In genomic region chr7:122316467-122317394, GRCh38 we compare ENCODE assay signal across 12 cellular contexts. TPM values are rescaled to one million over a fixed set of nuclear protein-coding genes. Genes with fewer than 3 reads are reported as not detected.
A peak's percentile ranks its signal among the peaks of the same experiment; 100 is the strongest.
DNase-seq lines count a peak whose midpoint lies in the region; ATAC-seq and TF ChIP-seq lines count a peak whose summit lies in the region.
"Had no signal": no experiment of that assay in that cellular context is flagged by ENCODE, and none has a peak within 500 bp of the region (broad histone marks: within the 10 kb centered on the region; RNA-seq: fewer than 3 reads in every experiment).

No MANE protein-coding gene starts in this region.

- H3K4me3 ChIP-seq in SK-N-SH (ENCODE audit: low read depth in 2 of 2, low read length in 1 of 2): no peak overlapping the region
- H3K4me3 ChIP-seq in duodenal mucosa (ENCODE audit: low read depth in 1 of 2, low read length in 2 of 2): peak overlapping the region; percentile 32 to 40
- H3K4me3 ChIP-seq in right lobe of liver: peak overlapping the region; percentile 29 to 47 (median 35)
- peak overlapping the region; percentile 8 for H3K4me3 ChIP-seq in thoracic aorta

- H3K79me2 ChIP-seq in SK-N-SH (ENCODE audit: insufficient read depth): no peaks in the 10 kb centered on the region

- no peak for TF ChIP-seq CTCF in SK-N-SH (IDR thresholded peaks at IDR 0.05)
- no peak for TF ChIP-seq CTCF in right lobe of liver (IDR thresholded peaks at IDR 0.05)
- no peak for TF ChIP-seq CTCF in thoracic aorta (IDR thresholded peaks at IDR 0.05)

- H3F3A ChIP-seq in SK-N-SH (replicated peaks; ENCODE audit: insufficient read depth): no peaks in the 10 kb centered on the region

- POLR2A ChIA-PET in SK-N-SH (lab: Yijun Ruan, JAX): no interaction called here

- no peak for TF ChIP-seq RAD21 in SK-N-SH (IDR thresholded peaks at IDR 0.05; ENCODE audit: low read length)

- H3K4me1 ChIP-seq in SK-N-SH (ENCODE audit: control insufficient read depth in 1 of 2, insufficient read depth in 2 of 2, low read depth in 1 of 2, low read length in 1 of 2): peaks cover 0 to 5% of the 10 kb centered on the region in 2 experiments; a peak in 1 of 4 replicates
- peaks cover 0 to 1% of the 10 kb centered on the region in 2 donors for H3K4me1 ChIP-seq in duodenal mucosa (ENCODE audit: control insufficient read depth in 1 of 2, insufficient read depth in 2 of 2, low read length in 2 of 2)
- peaks cover 0 to 12% (median 5%) of the 10 kb centered on the region in 4 donors for H3K4me1 ChIP-seq in right lobe of liver
- H3K4me1 ChIP-seq in thoracic aorta (ENCODE audit: control insufficient read depth in 1 of 2, low read depth in 2 of 2): peaks cover 3 to 17% of the 10 kb centered on the region in 2 donors

- WGBS in SK-N-SH (ENCODE audit: low lambda C conversion rate): 9% methylated on average over 60 of the region's 71 CpGs
- 3% methylated on average over 33 of the region's 71 CpGs for WGBS in right lobe of liver (ENCODE audit: insufficient coverage, low coverage, low lambda C conversion rate, missing lambda C conversion rate)

- no peak for TF ChIP-seq POLR2A in right lobe of liver (IDR thresholded peaks at IDR 0.05)

- H3K9ac ChIP-seq in SK-N-SH (no peak overlapping the region), duodenal mucosa (ENCODE audit: low read depth in 1 of 2, low read length in 2 of 2) (no peak overlapping the region)

- intact Hi-C loops in right lobe of liver (cut with DNase I): no loop called here

- DNase-seq in SK-N-SH (no peak), right lobe of liver (peak; percentile 62 to 69 (median 64)), thoracic aorta (ENCODE audit: low spot score) (no peak), NCI-H2107 (lab: John Stamatoyannopoulos, UW) (no peak)
- DNase-seq: activated CD4-positive, alpha-beta T cell treated with anti-CD3 and anti-CD28 coated beads, Interleukin-2, amount 50 U/mL, for 48 hours; activated gamma-delta T cell treated with Interleukin-2 at 50 U/mL for 16 hours; Karpas-422; NCI-H2081 treated with DMSO at 0.1 percent for 48 hours had no signal

- no peak overlapping the region for H3K4me2 ChIP-seq in SK-N-SH

- CTCF ChIA-PET in SK-N-SH (lab: Yijun Ruan, JAX): interaction anchor here (0.6 kb wide), 1 partner anchor 44 kb away, joined by 4 read pairs; no protein-coding TSS in a partner anchor

- no peak for TF ChIP-seq EP300 in SK-N-SH (IDR thresholded peaks at IDR 0.05; ENCODE audit: borderline replicate concordance in 1 of 2, low read depth in 1 of 2, low read length in 1 of 2)

- H3K9me2 ChIP-seq in SK-N-SH: no peaks in the 10 kb centered on the region

- no peak overlapping the region for H3K27ac ChIP-seq in SK-N-SH (ENCODE audit: low read depth in 2 of 2, low read length in 1 of 2)
- no peak overlapping the region for H3K27ac ChIP-seq in duodenal mucosa (ENCODE audit: low read depth, low read length)
- H3K27ac ChIP-seq in right lobe of liver: no peak overlapping the region
- H3K27ac ChIP-seq in thoracic aorta: no peak overlapping the region

- H4K20me1 ChIP-seq in SK-N-SH (ENCODE audit: insufficient read depth): no peaks in the 10 kb centered on the region

- H3K36me3 ChIP-seq in SK-N-SH (replicated peaks in 1 of 2; ENCODE audit: control insufficient read depth in 1 of 2, insufficient read depth in 2 of 2, low read length in 1 of 2): no peaks in the 10 kb centered on the region
- no peaks in the 10 kb centered on the region for H3K36me3 ChIP-seq in duodenal mucosa (ENCODE audit: control insufficient read depth in 1 of 2, insufficient read depth in 2 of 2, low read length in 2 of 2)
- no peaks in the 10 kb centered on the region for H3K36me3 ChIP-seq in right lobe of liver
- H3K36me3 ChIP-seq in thoracic aorta: no peaks in the 10 kb centered on the region

- H3K27me3 ChIP-seq in SK-N-SH (ENCODE audit: insufficient read depth) (peaks cover 65% of the 10 kb centered on the region), duodenal mucosa (ENCODE audit: control insufficient read depth in 1 of 2, insufficient read depth in 2 of 2, low read length in 2 of 2) (peaks cover 45 to 49% of the 10 kb centered on the region in 2 donors), right lobe of liver (peaks cover 0 to 28% of the 10 kb centered on the region in 2 donors), thoracic aorta (replicated peaks; ENCODE audit: insufficient read depth) (no peaks in the 10 kb centered on the region)

- H3K9me3 ChIP-seq in SK-N-SH: no peaks in the 10 kb centered on the region
- H3K9me3 ChIP-seq in duodenal mucosa (ENCODE audit: control insufficient read depth in 1 of 2, low read length in 2 of 2): no peaks in the 10 kb centered on the region
- no peaks in the 10 kb centered on the region for H3K9me3 ChIP-seq in right lobe of liver
- no peaks in the 10 kb centered on the region for H3K9me3 ChIP-seq in thoracic aorta

- peak; percentile 36 for ATAC-seq in SK-N-SH treated with all-trans-retinoic acid at 6 μM for 48 hours
- ATAC-seq in right lobe of liver: peak; percentile 94 to 98 (median 96)
- ATAC-seq in thoracic aorta (ENCODE audit: insufficient number of reproducible peaks, low FRiP score, low read depth): peak; percentile 27
- ATAC-seq in HG03039 (IDR thresholded peaks at IDR 0.05; ENCODE audit: unreplicated experiment): no peak
- no peak for ATAC-seq in HG03432 (IDR thresholded peaks at IDR 0.05; ENCODE audit: unreplicated experiment)

- no peak overlapping the region for H2AFZ ChIP-seq in SK-N-SH (ENCODE audit: low read depth)

TF ChIP-seq in SK-N-SH treated with all-trans-retinoic acid at 6 μM for 48 hours, 23 proteins besides CTCF, POLR2A, EP300 and RAD21:
- TF ChIP-seq CSRNP3 (CRISPR knock-in tag; IDR thresholded peaks at IDR 0.05) (no peak), OSR1 (CRISPR knock-in tag; IDR thresholded peaks at IDR 0.05) (no peak), PPARA (CRISPR knock-in tag; IDR thresholded peaks at IDR 0.05; ENCODE audit: borderline replicate concordance) (no peak), BACH2 (CRISPR knock-in tag; IDR thresholded peaks at IDR 0.05; ENCODE audit: borderline replicate concordance) (no peak), ARNTL (CRISPR knock-in tag; IDR thresholded peaks at IDR 0.05; ENCODE audit: borderline replicate concordance, low read depth) (no peak), ZFP3 (CRISPR knock-in tag; IDR thresholded peaks at IDR 0.05) (no peak), ZC3H10 (CRISPR knock-in tag; IDR thresholded peaks at IDR 0.05) (no peak), ZNF8 (CRISPR knock-in tag; IDR thresholded peaks at IDR 0.05) (no peak), TOX (CRISPR knock-in tag; IDR thresholded peaks at IDR 0.05; ENCODE audit: borderline replicate concordance) (no peak)

TF ChIP-seq in SK-N-SH, 30 proteins besides CTCF, POLR2A, EP300 and RAD21:
- TF ChIP-seq NRF1 (IDR thresholded peaks at IDR 0.05; ENCODE audit: low read depth, low read length) (no peak), GATA2 (CRISPR knock-in tag; IDR thresholded peaks at IDR 0.05) (no peak), FOXM1 (IDR thresholded peaks at IDR 0.05; ENCODE audit: low read depth) (no peak)

RNA-seq across cellular contexts. Expression of gene FEZF1, which starts 12.2 kb away (rescaled TPM):
- not detected in 2 replicates for polyA plus RNA-seq in SK-N-SH (2012; rRNA removed)
- not detected in 2 replicates for polyA plus RNA-seq in SK-N-SH (2012; cell fraction: cytosol; rRNA removed)
- not detected in 2 replicates for polyA plus RNA-seq in SK-N-SH (2012; cell fraction: nucleus; rRNA removed)
- not detected for total RNA-seq in right lobe of liver
- not detected for total RNA-seq in thoracic aorta

Comparison
In these comparisons a context has a peak if more than half of its experiments do, and no peak if none do; other contexts are left out.
1. ATAC-seq: peak in SK-N-SH treated with all-trans-retinoic acid at 6 μM for 48 hours (single experiment), right lobe of liver (4 of 4) and thoracic aorta (single experiment); none in HG03039 (single experiment) and HG03432 (single experiment).
2. DNase-seq: peak in right lobe of liver (3 of 3); none in SK-N-SH (single experiment), thoracic aorta (single experiment) and NCI-H2107 (single experiment).
3. H3K4me3 ChIP-seq: peak in duodenal mucosa (2 of 2), right lobe of liver (3 of 3) and thoracic aorta (single experiment); none in SK-N-SH (0 of 2).